In genomic region chr14:70858641-70859040, GRCh38 we compare ENCODE assay signal across 2 cellular contexts.
TF ChIP-seq lines count a peak whose summit lies in the region.

No MANE protein-coding gene starts in this region.

TF ChIP-seq in HCT116, 20 proteins besides CTCF, POLR2A, EP300 and RAD21:
- TF ChIP-seq FOSL1 (IDR thresholded peaks at IDR 0.05; ENCODE audit: low read depth) (no peak), REST (IDR thresholded peaks at IDR 0.05; ENCODE audit: low read depth) (no peak), EZH2 (IDR thresholded peaks at IDR 0.05) (no peak), ELF1 (IDR thresholded peaks at IDR 0.05; ENCODE audit: borderline replicate concordance, low read depth) (no peak), ZBTB33 (IDR thresholded peaks at IDR 0.05; ENCODE audit: extremely low read depth, insufficient replicate concordance, low read length) (no peak), SP1 (IDR thresholded peaks at IDR 0.05; ENCODE audit: low read depth) (no peak), SIN3A (IDR thresholded peaks at IDR 0.05; ENCODE audit: low read depth) (no peak), TCF7L2 (IDR thresholded peaks at IDR 0.05; ENCODE audit: borderline replicate concordance, extremely low read depth, insufficient read depth, insufficient read length) (no peak), CEBPB (IDR thresholded peaks at IDR 0.05; ENCODE audit: low read depth) (no peak), MAX (IDR thresholded peaks at IDR 0.05) (no peak), SRF (IDR thresholded peaks at IDR 0.05; ENCODE audit: low read depth) (no peak), POLR2AphosphoS5 (IDR thresholded peaks at IDR 0.05; ENCODE audit: low read depth, low read length) (no peak), ZNF274 (IDR thresholded peaks at IDR 0.05; ENCODE audit: low read depth, low read length) (no peak), YY1 (IDR thresholded peaks at IDR 0.05; ENCODE audit: extremely low read depth, insufficient replicate concordance, low read depth, low read length) (no peak), ZFX (IDR thresholded peaks at IDR 0.05) (no peak), EGR1 (IDR thresholded peaks at IDR 0.05; ENCODE audit: low read depth) (no peak), CBX3 (IDR thresholded peaks at IDR 0.05; ENCODE audit: low read depth) (no peak), EZH2phosphoT487 (IDR thresholded peaks at IDR 0.05; ENCODE audit: borderline replicate concordance) (no peak), ATF3 (IDR thresholded peaks at IDR 0.05) (no peak)

TF ChIP-seq in H1, 55 proteins besides CTCF, POLR2A, EP300 and RAD21:
- TF ChIP-seq RXRA (IDR thresholded peaks at IDR 0.05; ENCODE audit: insufficient read depth, low read depth, low read length) (no peak), POLR2AphosphoS5 (IDR thresholded peaks at IDR 0.05; ENCODE audit: low read depth, low read length) (no peak), CBX8 (IDR thresholded peaks at IDR 0.05; ENCODE audit: borderline replicate concordance, low read depth, low read length) (no peak), TAF1 (IDR thresholded peaks at IDR 0.05; ENCODE audit: low read depth, low read length) (no peak), HDAC6 (IDR thresholded peaks at IDR 0.05; ENCODE audit: low read depth, low read length) (no peak), RBBP5 (IDR thresholded peaks at IDR 0.05; ENCODE audit: borderline replicate concordance, low read depth, low read length) (no peak), JUND (IDR thresholded peaks at IDR 0.05; ENCODE audit: low read length) (no peak), ZNF274 (IDR thresholded peaks at IDR 0.05; ENCODE audit: borderline replicate concordance, extremely low read depth, low read length) (no peak), KDM1A (IDR thresholded peaks at IDR 0.05; ENCODE audit: borderline replicate concordance, low read length) (no peak), RNF2 (IDR thresholded peaks at IDR 0.05; ENCODE audit: borderline replicate concordance, low read depth, low read length, missing control alignments, poor library complexity, severe bottlenecking) (no peak), JUN (IDR thresholded peaks at IDR 0.05; ENCODE audit: low read depth, low read length) (no peak), SP2 (IDR thresholded peaks at IDR 0.05; ENCODE audit: low read length) (no peak), E2F6 (IDR thresholded peaks at IDR 0.05) (no peak), ATF3 (IDR thresholded peaks at IDR 0.05; ENCODE audit: insufficient read depth, low read depth, low read length) (no peak), KDM5A (IDR thresholded peaks at IDR 0.05; ENCODE audit: low read length) (no peak), POU5F1 (IDR thresholded peaks at IDR 0.05; ENCODE audit: low read depth, low read length) (no peak), SIN3A (conservative IDR thresholded peaks at IDR 0.05 in 1 of 2, IDR thresholded peaks at IDR 0.05 in 1 of 2; ENCODE audit: low read depth in 1 of 2, low read length in 2 of 2) (no peak), KDM4A (IDR thresholded peaks at IDR 0.05; ENCODE audit: low read depth, low read length, severe bottlenecking) (no peak), BACH1 (IDR thresholded peaks at IDR 0.05; ENCODE audit: low read length) (no peak), YY1 (IDR thresholded peaks at IDR 0.05; ENCODE audit: low read depth, low read length) (no peak)
